24 cellular contexts compared by ENCODE assay signal in genomic region chr9:109255394-109255793, GRCh38.
A peak's percentile ranks its signal among the peaks of the same experiment; 100 is the strongest.
DNase-seq lines count a peak whose midpoint lies in the region; ATAC-seq, FAIRE-seq and TF ChIP-seq lines count a peak whose summit lies in the region.
"Had no signal": no experiment of that assay in that cellular context is flagged by ENCODE, and none has a peak within 500 bp of the region (broad histone marks: within the 10 kb centered on the region; RNA-seq: fewer than 3 reads in every experiment).

No MANE protein-coding gene starts in this region.

- no peak for DNase-seq in A549 (ENCODE audit: low read depth in 1 of 2, low spot score in 1 of 2)
- DNase-seq in HFFc6, result no peak
- no peak for DNase-seq in astrocyte (ENCODE audit: low read depth)
- DNase-seq in mesenchymal stem cell, result no peak
- no peak for DNase-seq in cerebellar cortex (ENCODE audit: low spot score)
- no peak for DNase-seq in HPDE6-E6E7 (ENCODE audit: extremely low spot score)
- DNase-seq in tibial artery, result no peak
- DNase-seq: Caco-2; CD8-positive, alpha-beta T cell; HCEC 1CT; KBM-7; MG63; NCI-H1105 treated with DMSO at 0.1 percent for 48 hours; NCI-H146; NCI-H1930; NCI-H446 treated with DMSO at 0.1 percent for 48 hours; Peyer's patch; SHP77 treated with DMSO at 0.1 percent for 48 hours had no signal

- 92% methylated on average over 15 of the region's 15 CpGs for WGBS in A549 (ENCODE audit: missing lambda C conversion rate)
- 89% methylated on average over 15 of the region's 15 CpGs for WGBS in mesenchymal stem cell

- ATAC-seq in A549 (no peak), HG02763 (IDR thresholded peaks at IDR 0.05; ENCODE audit: unreplicated experiment) (no peak)
- ATAC-seq: CD8-positive, alpha-beta T cell had no signal

- no peak overlapping the region for H2BK12ac ChIP-seq in mesenchymal stem cell (ENCODE audit: low read length in 2 of 2)

- H3K9ac ChIP-seq in astrocyte (ENCODE audit: low read length) (no peak overlapping the region), mesenchymal stem cell (ENCODE audit: low read length) (no peak overlapping the region)

- H3K79me2 ChIP-seq in astrocyte (ENCODE audit: insufficient read depth, low read length), result no peaks in the 10 kb centered on the region

- H3K27ac Mint-ChIP-seq in HFFc6, result peak overlapping the region; percentile 16; the same call in 1 of the 2 replicates
- H3K27ac Mint-ChIP-seq in astrocyte (ENCODE audit: unreplicated experiment), result no peak overlapping the region
- H3K27ac Mint-ChIP-seq: B cell; CD8-positive, alpha-beta T cell had no signal

- no peaks in the 10 kb centered on the region for H4K20me1 ChIP-seq in astrocyte (ENCODE audit: insufficient read depth, low read length)

- no peak overlapping the region for H4K8ac ChIP-seq in mesenchymal stem cell (ENCODE audit: low read length)

- H2AK5ac ChIP-seq in mesenchymal stem cell (ENCODE audit: low read length, severe bottlenecking), result peak overlapping the region; percentile 54

- H3K9me3 ChIP-seq in A549, result no peaks in the 10 kb centered on the region
- H3K9me3 ChIP-seq in astrocyte (ENCODE audit: insufficient read depth, low read depth, low read length), result no peaks in the 10 kb centered on the region
- H3K9me3 ChIP-seq in mesenchymal stem cell (ENCODE audit: control insufficient read depth, low read length), result no peaks in the 10 kb centered on the region
- H3K9me3 ChIP-seq in tibial artery, result no peaks in the 10 kb centered on the region
- H3K9me3 ChIP-seq: Caco-2, MG63, Peyer's patch had no signal

- H2BK120ac ChIP-seq in mesenchymal stem cell (ENCODE audit: low read depth, low read length), result no peak overlapping the region

- no peak overlapping the region for H3K4me3 Mint-ChIP-seq in HFFc6
- H3K4me3 Mint-ChIP-seq in astrocyte (ENCODE audit: unreplicated experiment), result no peak overlapping the region
- H3K4me3 Mint-ChIP-seq: B cell; CD8-positive, alpha-beta T cell had no signal

- FAIRE-seq in A549 (lab: Jason Lieb, UNC), result no peak
- FAIRE-seq in astrocyte (lab: Jason Lieb, UNC), result no peak
- FAIRE-seq: A204.1, G401.6, H1 had no signal

- peaks cover 48% of the 10 kb centered on the region for H3K4me1 ChIP-seq in A549
- peaks cover 41% of the 10 kb centered on the region for H3K4me1 ChIP-seq in astrocyte (ENCODE audit: insufficient read depth, low read length)
- peaks cover 14% of the 10 kb centered on the region for H3K4me1 ChIP-seq in mesenchymal stem cell (ENCODE audit: control insufficient read depth, insufficient read depth, low read depth, low read length)
- H3K4me1 ChIP-seq in tibial artery, result peaks cover 0 to 23% (median 15%) of the 10 kb centered on the region in 4 donors

- no peak overlapping the region for H3K14ac ChIP-seq in mesenchymal stem cell (ENCODE audit: low read length in 2 of 2)

- H3K36me3 ChIP-seq in astrocyte (ENCODE audit: insufficient read depth, low read length) (no peaks in the 10 kb centered on the region), mesenchymal stem cell (ENCODE audit: control insufficient read depth in 1 of 2, insufficient read depth in 2 of 2, low read depth in 1 of 2, low read length in 2 of 2) (no peaks in the 10 kb centered on the region), tibial artery (no peaks in the 10 kb centered on the region)
- H3K36me3 ChIP-seq: MG63 had no signal

- H3K4me1 Mint-ChIP-seq in HFFc6 (ENCODE audit: low read depth) (peaks cover 69% of the 10 kb centered on the region), astrocyte (ENCODE audit: low read depth, unreplicated experiment) (peaks cover 21% of the 10 kb centered on the region)
- H3K4me1 Mint-ChIP-seq: B cell had no signal

- no peak overlapping the region for H3K4me2 ChIP-seq in A549
- peak overlapping the region; percentile 44 for H3K4me2 ChIP-seq in astrocyte (ENCODE audit: low read length)
- no peak overlapping the region for H3K4me2 ChIP-seq in mesenchymal stem cell (ENCODE audit: low read length, poor library complexity, severe bottlenecking)

- H3K9me3 Mint-ChIP-seq in HFFc6, result no peaks in the 10 kb centered on the region
- H3K9me3 Mint-ChIP-seq in astrocyte (ENCODE audit: unreplicated experiment), result no peaks in the 10 kb centered on the region
- H3K9me3 Mint-ChIP-seq: CD8-positive, alpha-beta T cell had no signal

- TF ChIP-seq POLR2A in A549 (IDR thresholded peaks at IDR 0.05; ENCODE audit: low read length), result no peak

- H2AFZ ChIP-seq in astrocyte (ENCODE audit: low read depth, low read length) (no peak overlapping the region), mesenchymal stem cell (ENCODE audit: low read depth, low read length) (no peak overlapping the region)

- no peak overlapping the region for H3K18ac ChIP-seq in mesenchymal stem cell (ENCODE audit: low read depth in 1 of 2, low read length in 2 of 2)

- H3K36me3 Mint-ChIP-seq in HFFc6 (ENCODE audit: low read depth) (no peaks in the 10 kb centered on the region; the same call in 1 of the 2 replicates), astrocyte (ENCODE audit: low read depth, unreplicated experiment) (no peaks in the 10 kb centered on the region)
- H3K36me3 Mint-ChIP-seq: CD8-positive, alpha-beta T cell had no signal

- H2BK5ac ChIP-seq in mesenchymal stem cell (ENCODE audit: low read depth, low read length, poor library complexity, severe bottlenecking), result no peak overlapping the region

- H3K4me3 ChIP-seq in A549 (no peak overlapping the region), astrocyte (ENCODE audit: insufficient read depth, low read depth, low read length) (no peak overlapping the region), mesenchymal stem cell (ENCODE audit: insufficient read depth in 1 of 2, low read depth in 1 of 2, low read length in 2 of 2) (no peak overlapping the region), tibial artery (no peak overlapping the region)
- H3K4me3 ChIP-seq: MG63, Peyer's patch had no signal

- H3K27me3 ChIP-seq in astrocyte (ENCODE audit: insufficient read depth, low read length) (no peaks in the 10 kb centered on the region), mesenchymal stem cell (ENCODE audit: control insufficient read depth in 1 of 2, insufficient read depth in 1 of 2, low read length in 2 of 2) (peaks cover 0 to 27% of the 10 kb centered on the region in 2 experiments), tibial artery (no peaks in the 10 kb centered on the region)
- H3K27me3 ChIP-seq: MG63, Peyer's patch had no signal

- peaks cover 18% of the 10 kb centered on the region for H3K27me3 Mint-ChIP-seq in HFFc6 (ENCODE audit: insufficient read depth)
- peaks cover 17% of the 10 kb centered on the region for H3K27me3 Mint-ChIP-seq in astrocyte (ENCODE audit: low read depth, unreplicated experiment)

- POLR2A ChIA-PET in A549 (lab: Yijun Ruan, JAX), result no interaction called here

- no peak for TF ChIP-seq CTCF in A549 (IDR thresholded peaks at IDR 0.05)
- TF ChIP-seq CTCF in HFFc6 (IDR thresholded peaks at IDR 0.05), result no peak
- TF ChIP-seq CTCF in astrocyte (IDR thresholded peaks at IDR 0.05; ENCODE audit: insufficient read depth, low read depth, low read length), result no peak
- no peak for TF ChIP-seq CTCF in tibial artery (IDR thresholded peaks at IDR 0.05)

- no peak for TF ChIP-seq EP300 in A549 (IDR thresholded peaks at IDR 0.05)

- no peak overlapping the region for H3K23ac ChIP-seq in mesenchymal stem cell (ENCODE audit: low read length in 2 of 2)

- no peak overlapping the region for H4K91ac ChIP-seq in mesenchymal stem cell (ENCODE audit: low read length)

- intact Hi-C loops in tibial artery (cut with DNase I; ENCODE audit: low total_unique reads), result no loop called here

- no peak for TF ChIP-seq RAD21 in A549 (conservative IDR thresholded peaks at IDR 0.05 in 1 of 2, IDR thresholded peaks at IDR 0.05 in 1 of 2)

- H2BK15ac ChIP-seq in mesenchymal stem cell (ENCODE audit: low read depth, poor library complexity, severe bottlenecking), result no peak overlapping the region

- CTCF ChIA-PET in A549 (lab: Yijun Ruan, JAX), result interaction anchor here (1.1 kb wide), 1 partner anchor 65 kb away, joined by 3 read pairs; no protein-coding TSS in a partner anchor

- H3K4ac ChIP-seq in mesenchymal stem cell (ENCODE audit: low read depth in 1 of 2, low read length in 2 of 2), result no peak overlapping the region

- H3K27ac ChIP-seq in A549 (peak overlapping the region; percentile 19 to 82; a peak in 1 of 6 replicates), astrocyte (ENCODE audit: low read depth, low read length) (no peak overlapping the region), mesenchymal stem cell (ENCODE audit: low read length, poor library complexity, severe bottlenecking) (no peak overlapping the region), tibial artery (no peak overlapping the region)
- H3K27ac ChIP-seq: C4-2B, Peyer's patch had no signal

- H3K79me1 ChIP-seq in mesenchymal stem cell (replicated peaks; ENCODE audit: low read length, poor library complexity, severe bottlenecking), result no peaks in the 10 kb centered on the region

TF ChIP-seq in A549, 52 proteins besides CTCF, POLR2A, EP300 and RAD21 (continues in another document):
- no peak for TF ChIP-seq REST (IDR thresholded peaks at IDR 0.05)
- no peak for TF ChIP-seq JUNB (IDR thresholded peaks at IDR 0.05)
- no peak for TF ChIP-seq HOXB5 (CRISPR knock-in tag; IDR thresholded peaks at IDR 0.05)
- no peak for TF ChIP-seq CHD4 (IDR thresholded peaks at IDR 0.05; ENCODE audit: borderline replicate concordance)
- TF ChIP-seq KDM1A (IDR thresholded peaks at IDR 0.05; ENCODE audit: low read depth), result no peak
- no peak for TF ChIP-seq MYC (IDR thresholded peaks at IDR 0.05; ENCODE audit: borderline replicate concordance, low read length)
- no peak for TF ChIP-seq FOXS1 (CRISPR knock-in tag; IDR thresholded peaks at IDR 0.05)

Comparison
In these comparisons a context has a peak if more than half of its experiments do, and no peak if none do; other contexts are left out.
1. H3K27ac ChIP-seq: peak in A549 (2 of 2); none in astrocyte (single experiment), mesenchymal stem cell (single experiment) and tibial artery (0 of 2).